Comparison of ENCODE assay signal across 9 cellular contexts in genomic region chr16:49977427-49977826, GRCh38.
"Had no signal": no experiment of that assay in that cellular context is flagged by ENCODE, and none has a peak within 500 bp of the region (broad histone marks: within the 10 kb centered on the region; RNA-seq: fewer than 3 reads in every experiment).

No MANE protein-coding gene starts in this region.

- H3K4me3 ChIP-seq: GM23248, GM23338, HAP-1 had no signal

- H3K4me1 ChIP-seq: HAP-1 had no signal

- H3K4me2 ChIP-seq: GM23338 had no signal

- ATAC-seq: GM23338, HCT116 had no signal

- H3K9me3 ChIP-seq: HAP-1 had no signal

- DNase-seq: GM23248, GOT3, H7, H9, HCEC 1CT, HFFc6 had no signal

- H3K9ac ChIP-seq: GM23248 had no signal

- H3K27ac ChIP-seq: GM23248 had no signal

- H2AFZ ChIP-seq: GM23248, GM23338 had no signal

- H3K36me3 ChIP-seq: HAP-1 had no signal
